Comparison of ENCODE assay signal across 8 cellular contexts in genomic region chr15:58724471-58724870, GRCh38.
A peak's percentile ranks its signal among the peaks of the same experiment; 100 is the strongest.
DNase-seq lines count a peak whose midpoint lies in the region; ATAC-seq lines count a peak whose summit lies in the region.

No MANE protein-coding gene starts in this region.

- H3K27me3 Mint-ChIP-seq in stimulated activated memory B cell treated with anti-CD40 and anti-IgM and Interleukin-4, amounts not matched to agents 10 μg/mL and 1 μg/mL and 100 μg/mL, for 72 hours, result no peaks in the 10 kb centered on the region

- H3K4me3 Mint-ChIP-seq in stimulated activated memory B cell treated with anti-CD40 and anti-IgM and Interleukin-4, amounts not matched to agents 10 μg/mL and 1 μg/mL and 100 μg/mL, for 72 hours, result no peak overlapping the region

- DNase-seq in Ammon's horn (ENCODE audit: low spot score) (peak; percentile 28), astrocyte of the hippocampus (ENCODE audit: low read depth, low spot score) (peak; percentile 63), NCI-H526 treated with DMSO at 0.1 percent for 48 hours (lab: John Stamatoyannopoulos, UW) (no peak), cerebellar nuclear complex (lab: John Stamatoyannopoulos, UW) (no peak), NCI-H510A treated with DMSO at 0.1 percent for 48 hours (lab: John Stamatoyannopoulos, UW) (no peak)

- peak; percentile 82 for ATAC-seq in GM19035 (IDR thresholded peaks at IDR 0.05; ENCODE audit: unreplicated experiment)
- peak; percentile 76 for ATAC-seq in HG03457 (IDR thresholded peaks at IDR 0.05; ENCODE audit: unreplicated experiment)
- peak; percentile 97 for ATAC-seq in stimulated activated memory B cell treated with anti-CD40 and anti-IgM and Interleukin-4, amounts not matched to agents 10 μg/mL and 1 μg/mL and 100 μg/mL, for 72 hours

- H3K27ac Mint-ChIP-seq in stimulated activated memory B cell treated with anti-CD40 and anti-IgM and Interleukin-4, amounts not matched to agents 10 μg/mL and 1 μg/mL and 100 μg/mL, for 72 hours, result peak overlapping the region; percentile 48

- no peaks in the 10 kb centered on the region for H3K9me3 Mint-ChIP-seq in stimulated activated memory B cell treated with anti-CD40 and anti-IgM and Interleukin-4, amounts not matched to agents 10 μg/mL and 1 μg/mL and 100 μg/mL, for 72 hours

- no peaks in the 10 kb centered on the region for H3K36me3 Mint-ChIP-seq in stimulated activated memory B cell treated with anti-CD40 and anti-IgM and Interleukin-4, amounts not matched to agents 10 μg/mL and 1 μg/mL and 100 μg/mL, for 72 hours

- H3K4me1 Mint-ChIP-seq in stimulated activated memory B cell treated with anti-CD40 and anti-IgM and Interleukin-4, amounts not matched to agents 10 μg/mL and 1 μg/mL and 100 μg/mL, for 72 hours, result peaks cover 48% of the 10 kb centered on the region

Comparison
In these comparisons a context has a peak if more than half of its experiments do, and no peak if none do; other contexts are left out.
1. DNase-seq: peak in Ammon's horn (single experiment) and astrocyte of the hippocampus (single experiment); none in NCI-H526 treated with DMSO at 0.1 percent for 48 hours (single experiment), cerebellar nuclear complex (0 of 2) and NCI-H510A treated with DMSO at 0.1 percent for 48 hours (single experiment).
2. Peak in every context shown above with its lines, with median percentiles within 50 percentile points of each other: ATAC-seq.